ENCODE assay signal across 31 cellular contexts in genomic region chr6:73476722-73477121, GRCh38.
"Had no signal": no experiment of that assay in that cellular context is flagged by ENCODE, and none has a peak within 500 bp of the region (broad histone marks: within the 10 kb centered on the region; RNA-seq: fewer than 3 reads in every experiment).

No MANE protein-coding gene starts in this region.

- H3K9me3 Mint-ChIP-seq: activated B cell treated with CpG ODN at 0.5 μM for 24 hours; activated naive CD4-positive, alpha-beta T cell treated with anti-CD3 and anti-CD28 coated beads for 36 hours; activated naive CD4-positive, alpha-beta T cell treated with anti-CD3 and anti-CD28 coated beads, Interleukin-2, amount 50 U/mL, for 24 hours; activated naive CD8-positive, alpha-beta T cell treated with anti-CD3 and anti-CD28 coated beads for 36 hours; activated naive CD8-positive, alpha-beta T cell treated with anti-CD3 and anti-CD28 coated beads, Interleukin-2, amount 50 U/mL, for 24 hours; activated T-helper 1 cell treated with anti-CD3 and anti-CD28 coated beads, Interleukin-12 subunit alpha, Interleukin-12 subunit beta, Interleukin-2, Interleukin-4 antibody, amounts not matched to agents 30 ng/mL and 10 ng/mL and 1 ng/mL, durations not matched to agents 14 hours and 24 hours and 36 hours; T-helper 2 cell treated with Interferon-gamma antibody and Interleukin-4, amounts not matched to agents 5 μg/mL and 100 μg/mL, for 36 hours had no signal

- H3K27ac Mint-ChIP-seq: activated B cell treated with CpG ODN at 0.5 μM for 24 hours; activated CD8-positive, alpha-beta memory T cell treated with anti-CD3 and anti-CD28 coated beads, Interleukin-2, amount 10 ng/mL, durations not matched to agents 7 days and 5 days; activated naive CD4-positive, alpha-beta T cell treated with anti-CD3 and anti-CD28 coated beads for 36 hours; activated naive CD4-positive, alpha-beta T cell treated with anti-CD3 and anti-CD28 coated beads, Interleukin-2, amount 50 U/mL, for 24 hours; activated naive CD8-positive, alpha-beta T cell treated with anti-CD3 and anti-CD28 coated beads for 36 hours; activated naive CD8-positive, alpha-beta T cell treated with anti-CD3 and anti-CD28 coated beads, Interleukin-2, amount 50 U/mL, for 24 hours; activated T-helper 1 cell treated with anti-CD3 and anti-CD28 coated beads, Interleukin-12 subunit alpha, Interleukin-12 subunit beta, Interleukin-2, Interleukin-4 antibody, amounts not matched to agents 30 ng/mL and 10 ng/mL and 1 ng/mL, durations not matched to agents 14 hours and 24 hours and 36 hours; T-helper 17 cell; T-helper 2 cell treated with Interferon-gamma antibody and Interleukin-4, amounts not matched to agents 5 μg/mL and 100 μg/mL, for 36 hours had no signal

- H3K27me3 Mint-ChIP-seq: activated B cell treated with CpG ODN at 0.5 μM for 24 hours; activated CD8-positive, alpha-beta memory T cell treated with anti-CD3 and anti-CD28 coated beads, Interleukin-2, amount 10 ng/mL, durations not matched to agents 7 days and 5 days; activated naive CD4-positive, alpha-beta T cell treated with anti-CD3 and anti-CD28 coated beads, Interleukin-2, amount 50 U/mL, for 24 hours; activated naive CD8-positive, alpha-beta T cell treated with anti-CD3 and anti-CD28 coated beads for 36 hours; activated naive CD8-positive, alpha-beta T cell treated with anti-CD3 and anti-CD28 coated beads, Interleukin-2, amount 50 U/mL, for 24 hours; T-helper 17 cell had no signal

- H3K4me3 Mint-ChIP-seq: activated B cell treated with CpG ODN at 0.5 μM for 24 hours; activated CD8-positive, alpha-beta memory T cell treated with anti-CD3 and anti-CD28 coated beads, Interleukin-2, amount 10 ng/mL, durations not matched to agents 7 days and 5 days; activated naive CD4-positive, alpha-beta T cell treated with anti-CD3 and anti-CD28 coated beads for 36 hours; activated naive CD4-positive, alpha-beta T cell treated with anti-CD3 and anti-CD28 coated beads, Interleukin-2, amount 50 U/mL, for 24 hours; activated naive CD8-positive, alpha-beta T cell treated with anti-CD3 and anti-CD28 coated beads for 36 hours; activated naive CD8-positive, alpha-beta T cell treated with anti-CD3 and anti-CD28 coated beads, Interleukin-2, amount 50 U/mL, for 24 hours; activated T-helper 1 cell treated with anti-CD3 and anti-CD28 coated beads, Interleukin-12 subunit alpha, Interleukin-12 subunit beta, Interleukin-2, Interleukin-4 antibody, amounts not matched to agents 30 ng/mL and 10 ng/mL and 1 ng/mL, durations not matched to agents 14 hours and 24 hours and 36 hours; T-helper 17 cell; T-helper 2 cell treated with Interferon-gamma antibody and Interleukin-4, amounts not matched to agents 5 μg/mL and 100 μg/mL, for 36 hours had no signal

- H3K27me3 ChIP-seq: adrenal gland, body of pancreas, esophagus squamous epithelium, gastroesophageal sphincter, heart right ventricle had no signal

- H3K27ac ChIP-seq: adrenal gland, body of pancreas, epithelial cell of prostate, esophagus squamous epithelium, gastroesophageal sphincter, heart right ventricle, WERI-Rb-1 had no signal

- ATAC-seq: activated CD4-positive, CD25-positive, alpha-beta regulatory T cell treated with anti-CD3 and anti-CD28 coated beads, Interleukin-2, amount 50 U/mL, for 24 hours; activated CD8-positive, alpha-beta memory T cell treated with anti-CD3 and anti-CD28 coated beads, Interleukin-2, amount 10 ng/mL, durations not matched to agents 7 days and 5 days; activated naive CD8-positive, alpha-beta T cell treated with anti-CD3 and anti-CD28 coated beads, Interleukin-2, amount 50 U/mL, for 24 hours; body of pancreas; gastroesophageal sphincter; heart right ventricle; SK-N-SH treated with all-trans-retinoic acid at 6 μM for 48 hours; T-helper 17 cell had no signal

- H3K4me3 ChIP-seq: adrenal gland, body of pancreas, esophagus squamous epithelium, gastroesophageal sphincter, heart right ventricle had no signal

- DNase-seq: activated B cell treated with CpG ODN at 0.5 μM for 24 hours; activated CD4-positive, alpha-beta T cell treated with anti-CD3 and anti-CD28 coated beads for 4 hours; activated CD8-positive, alpha-beta memory T cell treated with anti-CD3 and anti-CD28 coated beads, Interleukin-2, amount 10 ng/mL, durations not matched to agents 7 days and 5 days; activated CD8-positive, alpha-beta memory T cell treated with anti-CD3 and anti-CD28 coated beads, Interleukin-2, amount 50 U/mL, for 4 hours; activated gamma-delta T cell; activated naive CD4-positive, alpha-beta T cell treated with anti-CD3 and anti-CD28 coated beads for 36 hours; activated naive CD8-positive, alpha-beta T cell treated with anti-CD3 and anti-CD28 coated beads for 36 hours; activated naive CD8-positive, alpha-beta T cell treated with anti-CD3 and anti-CD28 coated beads, Interleukin-2, amount 50 U/mL, for 24 hours; activated T-cell treated with anti-CD3 and anti-CD28 coated beads, Interleukin-2, amount 50 U/mL, for 1 hour; adrenal gland; amygdala; aorta; body of pancreas; caudate nucleus; cortex of kidney; dermis blood vessel endothelial cell; effector CD8-positive, alpha-beta T cell; esophagus squamous epithelium; foreskin melanocyte; heart right ventricle; T-helper 1 cell; T-helper 17 cell; T1000; WERI-Rb-1 had no signal
